ENCODE assay signal across 31 cellular contexts in genomic region chr2:155703048-155703447, GRCh38.
A peak's percentile ranks its signal among the peaks of the same experiment; 100 is the strongest.
DNase-seq lines count a peak whose midpoint lies in the region; TF ChIP-seq lines count a peak whose summit lies in the region.
"Had no signal": no experiment of that assay in that cellular context is flagged by ENCODE, and none has a peak within 500 bp of the region (broad histone marks: within the 10 kb centered on the region; RNA-seq: fewer than 3 reads in every experiment).

No MANE protein-coding gene starts in this region.

- no peak for TF ChIP-seq CTCF in neural cell (IDR thresholded peaks at IDR 0.05; ENCODE audit: poor library complexity, severe bottlenecking)

- H3K9me3 ChIP-seq in neural cell (ENCODE audit: low read length): no peaks in the 10 kb centered on the region
- H3K9me3 ChIP-seq: A549; BE2C; BLaER1; BLaER1 treated with 17β-estradiol and CSF1 and Interleukin-3, amounts not matched to agents 10 nM and 100 nM; Caco-2 had no signal

- H3K4me3 ChIP-seq in neural cell (ENCODE audit: low read length): no peak overlapping the region
- H3K4me3 ChIP-seq: A549; BLaER1; BLaER1 treated with 17β-estradiol and CSF1 and Interleukin-3, amounts not matched to agents 10 nM and 100 nM had no signal

- peaks cover 21% of the 10 kb centered on the region for H3F3A ChIP-seq in neural cell (ENCODE audit: insufficient read depth, low read length, poor library complexity, severe bottlenecking)

- no peaks in the 10 kb centered on the region for H3K27me3 Mint-ChIP-seq in dendritic cell treated with granulocyte-macrophage colony-stimulating factor and Interleukin-4, amounts not matched to agents 40 ng/mL and 50 ng/mL, for 4 days
- H3K27me3 Mint-ChIP-seq: B cell; CD4-positive, alpha-beta memory T cell; CD4-positive, alpha-beta T cell; CD8-positive, alpha-beta memory T cell had no signal

- no peaks in the 10 kb centered on the region for H4K20me1 ChIP-seq in neural cell (ENCODE audit: insufficient read depth)
- H4K20me1 ChIP-seq: BLaER1; BLaER1 treated with 17β-estradiol and CSF1 and Interleukin-3, amounts not matched to agents 10 nM and 100 nM had no signal

- TF ChIP-seq EP300 in neural cell (conservative IDR thresholded peaks at IDR 0.05; ENCODE audit: poor library complexity, severe bottlenecking): peak; percentile 79

- H3K4me2 ChIP-seq in neural cell (ENCODE audit: low read length): no peak overlapping the region
- H3K4me2 ChIP-seq: A549; BLaER1; BLaER1 treated with 17β-estradiol and CSF1 and Interleukin-3, amounts not matched to agents 10 nM and 100 nM had no signal

- H3K4me3 Mint-ChIP-seq in dendritic cell treated with granulocyte-macrophage colony-stimulating factor and Interleukin-4, amounts not matched to agents 40 ng/mL and 50 ng/mL, for 4 days: no peak overlapping the region
- H3K4me3 Mint-ChIP-seq: B cell; CD14-positive monocyte; CD4-positive, alpha-beta memory T cell; CD4-positive, alpha-beta T cell; CD4-positive, CD25-positive, alpha-beta regulatory T cell; CD8-positive, alpha-beta memory T cell; CD8-positive, alpha-beta T cell had no signal

- H3K9me2 ChIP-seq in neural cell (ENCODE audit: insufficient read depth, low read length): no peaks in the 10 kb centered on the region

- H3K36me3 ChIP-seq in neural cell (ENCODE audit: insufficient read depth, low read length): no peaks in the 10 kb centered on the region
- H3K36me3 ChIP-seq: BE2C; BLaER1; BLaER1 treated with 17β-estradiol and CSF1 and Interleukin-3, amounts not matched to agents 10 nM and 100 nM had no signal

- H3K4me1 Mint-ChIP-seq in dendritic cell treated with granulocyte-macrophage colony-stimulating factor and Interleukin-4, amounts not matched to agents 40 ng/mL and 50 ng/mL, for 4 days (ENCODE audit: low read depth): peaks cover 14% of the 10 kb centered on the region
- H3K4me1 Mint-ChIP-seq: B cell; CD14-positive monocyte; CD4-positive, alpha-beta memory T cell; CD4-positive, CD25-positive, alpha-beta regulatory T cell; CD8-positive, alpha-beta memory T cell had no signal

- no peak for TF ChIP-seq RAD21 in neural cell (conservative IDR thresholded peaks at IDR 0.05)

- no peak overlapping the region for H3K9ac ChIP-seq in neural cell (ENCODE audit: low read length)
- H3K9ac ChIP-seq: BLaER1; BLaER1 treated with 17β-estradiol and CSF1 and Interleukin-3, amounts not matched to agents 10 nM and 100 nM had no signal

- H3K27me3 ChIP-seq in neural cell (ENCODE audit: insufficient read depth, low read depth, low read length): peaks cover 11% of the 10 kb centered on the region
- H3K27me3 ChIP-seq: BE2C; BLaER1; BLaER1 treated with 17β-estradiol and CSF1 and Interleukin-3, amounts not matched to agents 10 nM and 100 nM had no signal

- intact Hi-C loops in dendritic cell treated with granulocyte-macrophage colony-stimulating factor and Interleukin-4, amounts not matched to agents 40 ng/mL and 50 ng/mL, for 4 days (cut with micrococcal nuclease): no loop called here

- no peak overlapping the region for H2AFZ ChIP-seq in neural cell (ENCODE audit: low read depth, low read length)

- no peak overlapping the region for H3K27ac ChIP-seq in neural cell (ENCODE audit: low read length)
- H3K27ac ChIP-seq: 22Rv1; A549; BLaER1; BLaER1 treated with 17β-estradiol and CSF1 and Interleukin-3, amounts not matched to agents 10 nM and 100 nM; C4-2B had no signal

- H3K27ac Mint-ChIP-seq in dendritic cell treated with granulocyte-macrophage colony-stimulating factor and Interleukin-4, amounts not matched to agents 40 ng/mL and 50 ng/mL, for 4 days: peak overlapping the region; percentile 73
- H3K27ac Mint-ChIP-seq: B cell; CD14-positive monocyte; CD4-positive, alpha-beta memory T cell; CD4-positive, alpha-beta T cell; CD4-positive, CD25-positive, alpha-beta regulatory T cell; CD8-positive, alpha-beta memory T cell; CD8-positive, alpha-beta T cell had no signal

- peaks cover 10% of the 10 kb centered on the region for H3K9me3 Mint-ChIP-seq in dendritic cell treated with granulocyte-macrophage colony-stimulating factor and Interleukin-4, amounts not matched to agents 40 ng/mL and 50 ng/mL, for 4 days
- H3K9me3 Mint-ChIP-seq: CD14-positive monocyte; CD4-positive, alpha-beta memory T cell; CD4-positive, alpha-beta T cell; CD8-positive, alpha-beta memory T cell; CD8-positive, alpha-beta T cell had no signal

- no peaks in the 10 kb centered on the region for H3K79me2 ChIP-seq in neural cell (replicated peaks; ENCODE audit: insufficient read depth, low read length)

- peaks cover under 1% of the 10 kb centered on the region for H3K36me3 Mint-ChIP-seq in dendritic cell treated with granulocyte-macrophage colony-stimulating factor and Interleukin-4, amounts not matched to agents 40 ng/mL and 50 ng/mL, for 4 days (ENCODE audit: low read depth)
- H3K36me3 Mint-ChIP-seq: CD14-positive monocyte; CD4-positive, alpha-beta memory T cell; CD4-positive, CD25-positive, alpha-beta regulatory T cell; CD8-positive, alpha-beta memory T cell; CD8-positive, alpha-beta T cell had no signal

- DNase-seq in RKO (ENCODE audit: low spot score) (no peak), NCI-H2171 (lab: John Stamatoyannopoulos, UW) (no peak)
- DNase-seq: 8988T; ACHN; AML-193; BE2C; C1 segment of cervical spinal cord; Caco-2; Calu3; CD4-positive, alpha-beta T cell; CD4-positive, CD25-positive, alpha-beta regulatory T cell; CD8-positive, alpha-beta memory T cell; CD8-positive, alpha-beta T cell; COR-L47; DMS 273 treated with DMSO at 0.1 percent for 48 hours; DMS153; DMS53; DMS79; DMS79 treated with DMSO at 0.1 percent for 48 hours; DND-41; EL had no signal

TF ChIP-seq in neural cell, 6 proteins besides CTCF, POLR2A, EP300 and RAD21:
- peak; percentile 48 for TF ChIP-seq POLR2AphosphoS5 (IDR thresholded peaks at IDR 0.05)
- TF ChIP-seq SMC3 (conservative IDR thresholded peaks at IDR 0.05; ENCODE audit: poor library complexity): no peak
- TF ChIP-seq REST (IDR thresholded peaks at IDR 0.05; ENCODE audit: borderline replicate concordance): peak; percentile 88
